Comparison of ENCODE assay signal across 15 cellular contexts in the genomic region with DNA sequence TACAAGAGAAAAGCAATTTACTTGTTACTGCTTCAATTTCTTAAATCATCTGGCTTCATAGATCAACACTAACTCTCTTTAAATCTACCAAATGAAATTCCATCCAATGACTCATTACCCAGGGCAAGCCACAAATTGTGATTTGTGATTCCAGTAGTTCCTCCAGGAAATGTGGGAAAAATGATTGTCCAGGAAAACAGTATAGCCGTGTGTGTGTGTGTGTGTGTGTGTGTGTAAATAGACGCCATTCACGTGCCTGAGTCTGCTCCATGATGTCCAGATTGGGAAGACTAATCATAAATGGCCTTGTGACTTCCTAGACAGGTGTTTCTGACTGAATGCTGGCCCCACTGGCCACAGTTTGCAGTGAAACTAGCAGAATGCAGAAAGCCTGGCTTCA.
A peak's percentile ranks its signal among the peaks of the same experiment; 100 is the strongest.
DNase-seq lines count a peak whose midpoint lies in the region; ATAC-seq and TF ChIP-seq lines count a peak whose summit lies in the region.
"Had no signal": no experiment of that assay in that cellular context is flagged by ENCODE, and none has a peak within 500 bp of the region (broad histone marks: within the 10 kb centered on the region; RNA-seq: fewer than 3 reads in every experiment).

No MANE protein-coding gene starts in this region.

- no peaks in the 10 kb centered on the region for H3K27me3 Mint-ChIP-seq in progenitor cell of endocrine pancreas
- H3K27me3 Mint-ChIP-seq: CD4-positive, CD25-positive, alpha-beta regulatory T cell had no signal

- BruUV-seq in HCT116 (replicated peaks; lab: Mats Ljungman, UMichigan) = no TSS peak

- TF ChIP-seq POLR2A in HCT116 (IDR thresholded peaks at IDR 0.05; ENCODE audit: borderline replicate concordance, extremely low read depth, insufficient read depth, insufficient read length) = no peak

- H3K36me3 Mint-ChIP-seq in progenitor cell of endocrine pancreas (ENCODE audit: insufficient read depth) = no peaks in the 10 kb centered on the region
- H3K36me3 Mint-ChIP-seq: activated naive CD4-positive, alpha-beta T cell treated with anti-CD3 and anti-CD28 coated beads, Interleukin-2, amount 50 U/mL, for 72 hours; CD4-positive, CD25-positive, alpha-beta regulatory T cell had no signal

- peak; percentile 27 for DNase-seq in HCT116 (ENCODE audit: low read depth, low spot score)
- DNase-seq in amniotic epithelial cell (ENCODE audit: low read depth) = peak; percentile 84
- DNase-seq in foreskin keratinocyte = peak; percentile 39 to 55
- DNase-seq in progenitor cell of endocrine pancreas (ENCODE audit: low spot score, unreplicated experiment) = no peak
- DNase-seq in cerebellum (ENCODE audit: low spot score) = no peak
- DNase-seq: CD4-positive, CD25-positive, alpha-beta regulatory T cell; effector CD4-positive, alpha-beta T cell; mesendoderm; MV-4-11; NCI-H2227 treated with DMSO at 0.1 percent for 48 hours had no signal

- intact Hi-C loops in HCT116 (cut with micrococcal nuclease) = no loop called here

- RAD21 ChIA-PET in HCT116 (lab: Charles Lee; ENCODE audit: low non-redundant PET in 1 of 2, low total read pairs in 2 of 2, uncharacterized antibody in 2 of 2, unreplicated experiment in 2 of 2) = no interaction called here

- peak overlapping the region; percentile 60 for H3K27ac Mint-ChIP-seq in progenitor cell of endocrine pancreas
- H3K27ac Mint-ChIP-seq: activated naive CD4-positive, alpha-beta T cell treated with anti-CD3 and anti-CD28 coated beads, Interleukin-2, amount 50 U/mL, for 72 hours; CD4-positive, CD25-positive, alpha-beta regulatory T cell had no signal

- H3K4me1 Mint-ChIP-seq in progenitor cell of endocrine pancreas (ENCODE audit: low read depth) = peaks cover 7% of the 10 kb centered on the region
- H3K4me1 Mint-ChIP-seq: CD4-positive, CD25-positive, alpha-beta regulatory T cell had no signal

- peak overlapping the region; percentile 36 for H3K4me2 ChIP-seq in HCT116 (ENCODE audit: low read length)

- no peak overlapping the region for H2AFZ ChIP-seq in HCT116 (ENCODE audit: low read depth, low read length, poor library complexity, severe bottlenecking)

- POLR2A ChIA-PET in HCT116 (lab: Charles Lee) = no interaction called here

- H3K36me3 ChIP-seq in HCT116 (ENCODE audit: control insufficient read depth in 1 of 2, insufficient read depth in 2 of 2, low read length in 2 of 2) = no peaks in the 10 kb centered on the region
- H3K36me3 ChIP-seq: right atrium auricular region had no signal

- H3K9me2 ChIP-seq in HCT116 (ENCODE audit: insufficient read depth) = no peaks in the 10 kb centered on the region

- no peaks in the 10 kb centered on the region for H3K27me3 ChIP-seq in HCT116 (ENCODE audit: insufficient read depth, low read length)
- no peaks in the 10 kb centered on the region for H3K27me3 ChIP-seq in foreskin keratinocyte
- H3K27me3 ChIP-seq: right atrium auricular region had no signal

- H3K9me3 ChIP-seq in HCT116 (ENCODE audit: control insufficient read depth in 1 of 2, insufficient read depth in 1 of 2, low read depth in 1 of 2, low read length in 2 of 2) = no peaks in the 10 kb centered on the region
- H3K9me3 ChIP-seq: right atrium auricular region had no signal

- TF ChIP-seq CTCF in HCT116 (IDR thresholded peaks at IDR 0.05 in 2 of 3, conservative IDR thresholded peaks at IDR 0.05 in 1 of 3; ENCODE audit: borderline replicate concordance in 1 of 3, insufficient read depth in 1 of 3, low read depth in 2 of 3, low read length in 2 of 3) (no peak), foreskin keratinocyte (conservative IDR thresholded peaks at IDR 0.05) (no peak), progenitor cell of endocrine pancreas (IDR thresholded peaks at IDR 0.05; ENCODE audit: unreplicated experiment) (no peak)

- CTCF ChIA-PET in HCT116 (lab: Charles Lee) = no interaction called here

- no peak for TF ChIP-seq RAD21 in HCT116 (IDR thresholded peaks at IDR 0.05; ENCODE audit: low read depth)

- H3K4me3 Mint-ChIP-seq in progenitor cell of endocrine pancreas (ENCODE audit: low read depth) = no peak overlapping the region
- H3K4me3 Mint-ChIP-seq: CD4-positive, CD25-positive, alpha-beta regulatory T cell had no signal

- H3K9me3 Mint-ChIP-seq in progenitor cell of endocrine pancreas (ENCODE audit: low read depth) = no peaks in the 10 kb centered on the region
- H3K9me3 Mint-ChIP-seq: activated naive CD4-positive, alpha-beta T cell treated with anti-CD3 and anti-CD28 coated beads, Interleukin-2, amount 50 U/mL, for 72 hours; CD4-positive, CD25-positive, alpha-beta regulatory T cell had no signal

- ATAC-seq in HCT116 (peak; percentile 46), foreskin keratinocyte (peak; percentile 56), GM21576 (IDR thresholded peaks at IDR 0.05; ENCODE audit: unreplicated experiment) (no peak), HG03175 (IDR thresholded peaks at IDR 0.05; ENCODE audit: unreplicated experiment) (no peak)
- ATAC-seq: activated naive CD4-positive, alpha-beta T cell treated with anti-CD3 and anti-CD28 coated beads, Interleukin-2, amount 50 U/mL, for 72 hours; Panc1 had no signal

- no peaks in the 10 kb centered on the region for H4K20me1 ChIP-seq in HCT116 (ENCODE audit: insufficient read depth)

- H3K27ac ChIP-seq in HCT116 (ENCODE audit: low read depth, low read length) (no peak overlapping the region), foreskin keratinocyte (no peak overlapping the region)
- H3K27ac ChIP-seq: right atrium auricular region had no signal

- H3K79me2 ChIP-seq in HCT116 (ENCODE audit: insufficient read depth, low read length) = 0 out of 2 replicates have a peak, but pooled peaks cover 4% of the 10 kb centered on the region

- H3K4me1 ChIP-seq in HCT116 (ENCODE audit: control insufficient read depth in 1 of 2, insufficient read depth in 2 of 2, low read length in 2 of 2) = peaks cover 8 to 18% of the 10 kb centered on the region in 2 experiments
- H3K4me1 ChIP-seq in foreskin keratinocyte = peaks cover 5% of the 10 kb centered on the region
- H3K4me1 ChIP-seq: right atrium auricular region had no signal

- H3K9ac ChIP-seq in HCT116 (ENCODE audit: low read length) = no peak overlapping the region

- no peak overlapping the region for H3K4me3 ChIP-seq in HCT116 (replicated peaks in 1 of 2; ENCODE audit: low read depth in 1 of 2, low read length in 2 of 2)
- H3K4me3 ChIP-seq: right atrium auricular region had no signal

TF ChIP-seq in HCT116, 20 proteins besides CTCF, POLR2A, EP300 and RAD21:
- TF ChIP-seq POLR2AphosphoS5 (IDR thresholded peaks at IDR 0.05; ENCODE audit: low read depth, low read length) (no peak), SP1 (IDR thresholded peaks at IDR 0.05; ENCODE audit: low read depth) (peak; percentile 34), FOSL1 (IDR thresholded peaks at IDR 0.05; ENCODE audit: low read depth) (peak; percentile 53), MAX (IDR thresholded peaks at IDR 0.05) (0 out of 2 replicates have a peak, but pooled peaks have one; percentile 45), JUND (IDR thresholded peaks at IDR 0.05) (peak; percentile 52; the same call in 1 of the 2 replicates), CBX3 (IDR thresholded peaks at IDR 0.05; ENCODE audit: low read depth) (peak; percentile 53; the same call in 1 of the 2 replicates), ZFX (IDR thresholded peaks at IDR 0.05) (no peak)

Comparison
In these comparisons a context has a peak if more than half of its experiments do, and no peak if none do; other contexts are left out.
1. ATAC-seq: peak in HCT116 (single experiment) and foreskin keratinocyte (single experiment); none in GM21576 (single experiment) and HG03175 (single experiment).
2. DNase-seq: peak in HCT116 (single experiment), amniotic epithelial cell (single experiment) and foreskin keratinocyte (2 of 2); none in progenitor cell of endocrine pancreas (single experiment) and cerebellum (single experiment).